Comparison of ENCODE assay signal across 22 cellular contexts in the genomic region with DNA sequence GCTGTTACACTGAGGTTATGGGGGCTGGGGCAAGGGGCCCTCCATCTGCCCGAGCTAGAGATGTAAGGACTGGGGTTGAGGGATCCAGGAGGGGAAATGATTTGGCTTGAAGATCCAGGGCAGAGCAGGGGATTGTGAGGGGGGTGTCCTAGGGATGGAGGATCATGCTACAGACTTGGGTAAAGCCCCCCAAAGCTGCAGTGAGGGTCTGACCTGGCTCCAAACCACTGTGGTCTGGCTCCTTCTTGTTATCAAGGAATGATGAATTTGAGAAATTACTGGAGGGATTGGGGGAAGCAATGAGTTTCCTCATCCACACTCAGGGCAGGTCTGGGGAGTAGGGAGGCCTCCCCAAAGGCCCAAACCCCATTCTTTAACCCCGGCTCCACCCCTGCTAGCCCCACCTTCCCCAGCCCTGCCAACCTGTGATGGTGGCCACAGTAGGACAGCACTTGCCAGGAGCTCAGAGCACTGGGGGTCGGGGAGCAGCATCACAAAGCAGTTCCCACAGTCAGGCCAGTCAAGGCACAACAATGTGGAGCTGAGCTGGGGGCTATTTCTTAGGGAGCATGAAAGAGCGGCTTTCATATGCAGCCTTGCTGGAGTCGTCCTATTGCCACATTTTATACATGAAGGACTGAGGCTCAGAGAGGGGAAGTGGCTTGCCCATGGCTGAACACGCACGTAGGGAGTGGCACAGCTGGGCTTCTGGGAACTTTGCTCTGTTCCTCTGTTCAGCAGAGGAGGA.
DNase-seq lines count a peak whose midpoint lies in the region; TF ChIP-seq lines count a peak whose summit lies in the region.
"Had no signal": no experiment of that assay in that cellular context is flagged by ENCODE, and none has a peak within 500 bp of the region (broad histone marks: within the 10 kb centered on the region; RNA-seq: fewer than 3 reads in every experiment).

No MANE protein-coding gene starts in this region.

- intact Hi-C loops in activated CD4-positive, alpha-beta T cell treated with anti-CD3 and anti-CD28 coated beads, Interleukin-2, amount 10 ng/mL, durations not matched to agents 24 days and 14 days (cut with micrococcal nuclease) = no loop called here

- no peaks in the 10 kb centered on the region for H3K27me3 Mint-ChIP-seq in activated CD4-positive, alpha-beta T cell treated with anti-CD3 and anti-CD28 coated beads, Interleukin-2, amount 10 ng/mL, durations not matched to agents 24 days and 14 days
- H3K27me3 Mint-ChIP-seq in T-helper 2 cell treated with Interferon-gamma antibody and Interleukin-4, amounts not matched to agents 5 μg/mL and 100 μg/mL, for 36 hours (ENCODE audit: low read depth) = no peaks in the 10 kb centered on the region
- H3K27me3 Mint-ChIP-seq in nephron progenitor cell (ENCODE audit: low read depth, poor library complexity) = peaks cover 15% of the 10 kb centered on the region

- H3K9me3 Mint-ChIP-seq in activated CD4-positive, alpha-beta T cell treated with anti-CD3 and anti-CD28 coated beads, Interleukin-2, amount 10 ng/mL, durations not matched to agents 24 days and 14 days = no peaks in the 10 kb centered on the region
- no peaks in the 10 kb centered on the region for H3K9me3 Mint-ChIP-seq in T-helper 2 cell treated with Interferon-gamma antibody and Interleukin-4, amounts not matched to agents 5 μg/mL and 100 μg/mL, for 36 hours
- peaks cover 35% of the 10 kb centered on the region for H3K9me3 Mint-ChIP-seq in nephron progenitor cell
- H3K9me3 Mint-ChIP-seq: activated naive CD8-positive, alpha-beta T cell treated with anti-CD3 and anti-CD28 coated beads, Interleukin-2, amount 50 U/mL, for 24 hours; GM23338; stimulated activated naive B cell treated with anti-CD40 and anti-IgM and Interleukin-4, amounts not matched to agents 10 μg/mL and 1 μg/mL and 100 μg/mL, for 72 hours had no signal

- no peak overlapping the region for H3K27ac Mint-ChIP-seq in activated CD4-positive, alpha-beta T cell treated with anti-CD3 and anti-CD28 coated beads, Interleukin-2, amount 10 ng/mL, durations not matched to agents 24 days and 14 days
- H3K27ac Mint-ChIP-seq in T-helper 2 cell treated with Interferon-gamma antibody and Interleukin-4, amounts not matched to agents 5 μg/mL and 100 μg/mL, for 36 hours = no peak overlapping the region
- no peak overlapping the region for H3K27ac Mint-ChIP-seq in nephron progenitor cell
- H3K27ac Mint-ChIP-seq: activated naive CD8-positive, alpha-beta T cell treated with anti-CD3 and anti-CD28 coated beads, Interleukin-2, amount 50 U/mL, for 24 hours; GM23338; stimulated activated naive B cell treated with anti-CD40 and anti-IgM and Interleukin-4, amounts not matched to agents 10 μg/mL and 1 μg/mL and 100 μg/mL, for 72 hours had no signal

- H3K4me3 Mint-ChIP-seq in activated CD4-positive, alpha-beta T cell treated with anti-CD3 and anti-CD28 coated beads, Interleukin-2, amount 10 ng/mL, durations not matched to agents 24 days and 14 days = no peak overlapping the region
- no peak overlapping the region for H3K4me3 Mint-ChIP-seq in T-helper 2 cell treated with Interferon-gamma antibody and Interleukin-4, amounts not matched to agents 5 μg/mL and 100 μg/mL, for 36 hours
- H3K4me3 Mint-ChIP-seq in nephron progenitor cell = no peak overlapping the region
- H3K4me3 Mint-ChIP-seq: activated naive CD8-positive, alpha-beta T cell treated with anti-CD3 and anti-CD28 coated beads, Interleukin-2, amount 50 U/mL, for 24 hours; GM23338; stimulated activated naive B cell treated with anti-CD40 and anti-IgM and Interleukin-4, amounts not matched to agents 10 μg/mL and 1 μg/mL and 100 μg/mL, for 72 hours had no signal

- H3K36me3 Mint-ChIP-seq in activated CD4-positive, alpha-beta T cell treated with anti-CD3 and anti-CD28 coated beads, Interleukin-2, amount 10 ng/mL, durations not matched to agents 24 days and 14 days (ENCODE audit: low read depth) = no peaks in the 10 kb centered on the region
- no peaks in the 10 kb centered on the region for H3K36me3 Mint-ChIP-seq in T-helper 2 cell treated with Interferon-gamma antibody and Interleukin-4, amounts not matched to agents 5 μg/mL and 100 μg/mL, for 36 hours (ENCODE audit: low read depth)
- no peaks in the 10 kb centered on the region for H3K36me3 Mint-ChIP-seq in nephron progenitor cell (ENCODE audit: low read depth)
- H3K36me3 Mint-ChIP-seq: stimulated activated naive B cell treated with anti-CD40 and anti-IgM and Interleukin-4, amounts not matched to agents 10 μg/mL and 1 μg/mL and 100 μg/mL, for 72 hours had no signal

- no peaks in the 10 kb centered on the region for H3K4me1 Mint-ChIP-seq in activated CD4-positive, alpha-beta T cell treated with anti-CD3 and anti-CD28 coated beads, Interleukin-2, amount 10 ng/mL, durations not matched to agents 24 days and 14 days
- H3K4me1 Mint-ChIP-seq in T-helper 2 cell treated with Interferon-gamma antibody and Interleukin-4, amounts not matched to agents 5 μg/mL and 100 μg/mL, for 36 hours (ENCODE audit: low read depth) = no peaks in the 10 kb centered on the region
- H3K4me1 Mint-ChIP-seq in nephron progenitor cell = peaks cover 54% of the 10 kb centered on the region
- H3K4me1 Mint-ChIP-seq: activated naive CD8-positive, alpha-beta T cell treated with anti-CD3 and anti-CD28 coated beads, Interleukin-2, amount 50 U/mL, for 24 hours; stimulated activated naive B cell treated with anti-CD40 and anti-IgM and Interleukin-4, amounts not matched to agents 10 μg/mL and 1 μg/mL and 100 μg/mL, for 72 hours had no signal

- TF ChIP-seq CTCF in nephron progenitor cell (IDR thresholded peaks at IDR 0.05) = no peak

- peak; percentile 13 for DNase-seq in activated CD4-positive, alpha-beta T cell treated with anti-CD3 and anti-CD28 coated beads, Interleukin-2, amount 10 ng/mL, durations not matched to agents 24 days and 14 days
- DNase-seq in activated CD4-positive, alpha-beta T cell treated with anti-CD3 and anti-CD28 coated beads, Interleukin-2, amount 50 U/mL, for 1 hour = no peak
- DNase-seq in SKM-1 (lab: John Stamatoyannopoulos, UW; ENCODE audit: unreplicated experiment) (peak; percentile 57), medulla oblongata (ENCODE audit: extremely low spot score) (peak; percentile 25), nephron progenitor cell (no peak), kidney glomerular epithelial cell (lab: John Stamatoyannopoulos, UW) (no peak)
- DNase-seq in T-helper 2 cell treated with Interferon-gamma antibody and Interleukin-4, amounts not matched to agents 5 μg/mL and 100 μg/mL, for 36 hours (ENCODE audit: low spot score) = no peak
- no peak for DNase-seq in activated CD8-positive, alpha-beta memory T cell treated with anti-CD3 and anti-CD28 coated beads, Interleukin-2, amount 50 U/mL, for 48 hours
- DNase-seq: activated CD4-positive, alpha-beta T cell treated with anti-CD3 and anti-CD28 coated beads, Interleukin-2, amount 50 U/mL, for 4 hours; activated naive CD8-positive, alpha-beta T cell treated with anti-CD3 and anti-CD28 coated beads, Interleukin-2, amount 50 U/mL, for 24 hours; BE2C; cerebellar nuclear complex; effector CD4-positive, alpha-beta T cell; erythroblast; foreskin keratinocyte; IMR-90; NCI-H1694 treated with DMSO at 0.1 percent for 48 hours; NCI-H748 treated with DMSO at 0.1 percent for 48 hours; PC-9; stimulated activated naive B cell treated with anti-CD40 and anti-IgM and Interleukin-4, amounts not matched to agents 10 μg/mL and 1 μg/mL and 100 μg/mL, for 72 hours; WERI-Rb-1 had no signal

Comparison
In these comparisons a context has a peak if more than half of its experiments do, and no peak if none do; other contexts are left out.
1. DNase-seq: peak in activated CD4-positive, alpha-beta T cell treated with anti-CD3 and anti-CD28 coated beads, Interleukin-2, amount 10 ng/mL, durations not matched to agents 24 days and 14 days (single experiment), SKM-1 (single experiment) and medulla oblongata (single experiment); none in activated CD4-positive, alpha-beta T cell treated with anti-CD3 and anti-CD28 coated beads, Interleukin-2, amount 50 U/mL, for 1 hour (single experiment), T-helper 2 cell treated with Interferon-gamma antibody and Interleukin-4, amounts not matched to agents 5 μg/mL and 100 μg/mL, for 36 hours (single experiment), nephron progenitor cell (single experiment), kidney glomerular epithelial cell (single experiment) and activated CD8-positive, alpha-beta memory T cell treated with anti-CD3 and anti-CD28 coated beads, Interleukin-2, amount 50 U/mL, for 48 hours (single experiment).